In genomic region chr14:99234982-99235491, GRCh38 we compare ENCODE assay signal across 9 cellular contexts. TPM values are rescaled to one million over a fixed set of nuclear protein-coding genes. Genes with fewer than 3 reads are reported as not detected.
DNase-seq lines count a peak whose midpoint lies in the region; ATAC-seq and TF ChIP-seq lines count a peak whose summit lies in the region.
"Had no signal": no experiment of that assay in that cellular context is flagged by ENCODE, and none has a peak within 500 bp of the region (broad histone marks: within the 10 kb centered on the region; RNA-seq: fewer than 3 reads in every experiment).

No MANE protein-coding gene starts in this region.

- no peaks in the 10 kb centered on the region for H3K36me3 ChIP-seq in BE2C

- DNase-seq in T-helper 1 cell: peak; percentile 61 to 79 (median 67)
- DNase-seq in activated T-helper 9 cell treated with anti-CD3 and anti-CD28 coated beads, Interleukin-2, amount 50 U/mL, for 16 hours (ENCODE audit: low read depth): peak; percentile 73
- peak; percentile 75 for DNase-seq in iPS-NIHi7 (ENCODE audit: extremely low spot score)
- peak; percentile 58 to 68 for DNase-seq in stimulated activated CD8-positive, alpha-beta memory T cell treated with anti-CD3 and anti-CD28 coated beads, Interleukin-15, amount 100 ng/mL, for 48 hours (ENCODE audit: low read depth in 2 of 2)
- no peak for DNase-seq in GM19240 (ENCODE audit: insufficient read length, low spot score)
- DNase-seq in BE2C: no peak
- no peak for DNase-seq in occipital lobe (lab: John Stamatoyannopoulos, UW)

- ATAC-seq in HG03439 (IDR thresholded peaks at IDR 0.05; ENCODE audit: unreplicated experiment): no peak

- no peaks in the 10 kb centered on the region for H3K4me1 ChIP-seq in BE2C

- H3K4me3 ChIP-seq in BE2C (ENCODE audit: low read depth, low read length): no peak overlapping the region

- H3K9me3 ChIP-seq in BE2C: no peaks in the 10 kb centered on the region

- H3K27me3 ChIP-seq in BE2C: peaks cover 5% of the 10 kb centered on the region; the same call in 1 of the 2 replicates

- TF ChIP-seq CTCF in BE2C (IDR thresholded peaks at IDR 0.05; ENCODE audit: low read depth, low read length): no peak

RNA-seq across cellular contexts. Expression of gene BCL11B, which starts 37.0 kb away (rescaled TPM):
- not detected for polyA plus RNA-seq in BE2C (2012; ENCODE audit: insufficient read depth, insufficient read length, low read depth)
- total RNA-seq in occipital lobe: 27.0 TPM
- polyA plus RNA-seq: fibroblast of lung had no signal

Comparison
In these comparisons a context has a peak if more than half of its experiments do, and no peak if none do; other contexts are left out.
1. DNase-seq: peak in T-helper 1 cell (5 of 5), activated T-helper 9 cell treated with anti-CD3 and anti-CD28 coated beads, Interleukin-2, amount 50 U/mL, for 16 hours (single experiment), iPS-NIHi7 (single experiment) and stimulated activated CD8-positive, alpha-beta memory T cell treated with anti-CD3 and anti-CD28 coated beads, Interleukin-15, amount 100 ng/mL, for 48 hours (2 of 2); none in GM19240 (single experiment), BE2C (single experiment) and occipital lobe (single experiment).